ENCODE assay signal across 7 cellular contexts in genomic region chr7:48594349-48594748, GRCh38.
"Had no signal": no experiment of that assay in that cellular context is flagged by ENCODE, and none has a peak within 500 bp of the region (broad histone marks: within the 10 kb centered on the region; RNA-seq: fewer than 3 reads in every experiment).

No MANE protein-coding gene starts in this region.

- H2AFZ ChIP-seq: GM23248 had no signal

- H3K9ac ChIP-seq: GM23248 had no signal

- H3K27ac ChIP-seq: GM23248 had no signal

- DNase-seq: GM23248, H9, HCEC 1CT, IMR-90, KG1 had no signal

- FAIRE-seq: HTR-8/SVneo, K562 had no signal

- H3K4me3 ChIP-seq: GM23248, K562 had no signal
